In genomic region chr9:91348191-91348790, GRCh38 we compare ENCODE assay signal across 1 cellular context.
TF ChIP-seq lines count a peak whose summit lies in the region.

No MANE protein-coding gene starts in this region.

TF ChIP-seq in HEK293, 187 proteins besides CTCF, POLR2A, EP300 and RAD21 (continued from another document):
- TF ChIP-seq PRDM4 (tag by site-specific recombination; IDR thresholded peaks at IDR 0.05) (peak; percentile 92), ZNF776 (tag by site-specific recombination; IDR thresholded peaks at IDR 0.05; ENCODE audit: borderline replicate concordance) (no peak), ZNF398 (tag by site-specific recombination; IDR thresholded peaks at IDR 0.05) (no peak), ATF2 (tag by site-specific recombination; IDR thresholded peaks at IDR 0.05; ENCODE audit: low read depth) (no peak), ZSCAN18 (tag by site-specific recombination; IDR thresholded peaks at IDR 0.05) (no peak), FEZF1 (tag by site-specific recombination; IDR thresholded peaks at IDR 0.05) (peak; percentile 63)
